In the genomic region with DNA sequence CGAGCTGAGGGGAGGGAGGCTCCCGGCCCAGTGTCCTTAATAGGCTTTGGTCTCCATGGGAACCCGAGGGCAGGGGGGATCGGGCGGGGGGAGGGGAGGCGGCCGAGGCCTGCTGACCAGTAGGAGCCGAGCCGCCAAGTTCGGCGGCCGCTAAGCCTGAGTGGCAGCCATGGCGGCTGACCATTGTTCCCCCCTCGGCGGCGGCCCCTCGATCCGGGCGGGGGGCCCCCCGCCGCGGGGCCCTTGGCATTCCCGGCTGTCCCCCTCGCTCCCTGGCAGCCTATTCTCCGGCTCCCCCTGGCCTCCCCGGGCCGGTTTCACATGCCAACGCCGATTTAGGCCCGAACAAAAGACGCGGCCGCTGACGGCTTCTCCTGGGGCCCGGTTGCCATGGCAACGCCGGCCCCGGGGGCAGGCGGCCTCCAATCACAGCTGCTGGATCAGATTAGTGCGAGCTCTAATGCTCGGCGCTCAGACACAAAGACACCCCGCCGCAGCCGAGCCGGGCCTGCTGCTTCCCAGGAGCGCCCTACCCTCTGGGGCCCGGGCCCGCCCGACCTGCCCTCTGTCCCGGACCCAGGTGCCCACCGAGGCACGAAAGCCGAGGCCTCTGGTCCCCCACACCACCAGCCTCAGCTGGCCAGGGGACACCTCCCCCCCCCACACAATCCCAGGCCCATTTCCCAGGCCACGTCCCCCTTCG, we compare ENCODE assay signal across 10 cellular contexts. TPM values are rescaled to one million over a fixed set of nuclear protein-coding genes. Genes with fewer than 3 reads are reported as not detected.
DNase-seq lines count a peak whose midpoint lies in the region; TF ChIP-seq lines count a peak whose summit lies in the region.
"Had no signal": no experiment of that assay in that cellular context is flagged by ENCODE, and none has a peak within 500 bp of the region (broad histone marks: within the 10 kb centered on the region; RNA-seq: fewer than 3 reads in every experiment).

No MANE protein-coding gene starts in this region.

- H3K36me3 Mint-ChIP-seq in activated CD4-positive, alpha-beta T cell treated with anti-CD3 and anti-CD28 coated beads, Interleukin-2, amount 10 ng/mL, durations not matched to agents 24 days and 14 days (ENCODE audit: low read depth), result no peaks in the 10 kb centered on the region

- H3K27ac ChIP-seq in muscle layer of duodenum (ENCODE audit: low read length) (no peak overlapping the region), vagina (no peak overlapping the region)
- H3K27ac ChIP-seq: A549, SJSA1 had no signal

- peaks cover 68% of the 10 kb centered on the region for H3K27me3 Mint-ChIP-seq in activated CD4-positive, alpha-beta T cell treated with anti-CD3 and anti-CD28 coated beads, Interleukin-2, amount 10 ng/mL, durations not matched to agents 24 days and 14 days

- no peaks in the 10 kb centered on the region for H3K9me3 Mint-ChIP-seq in activated CD4-positive, alpha-beta T cell treated with anti-CD3 and anti-CD28 coated beads, Interleukin-2, amount 10 ng/mL, durations not matched to agents 24 days and 14 days

- DNase-seq in activated CD4-positive, alpha-beta T cell treated with anti-CD3 and anti-CD28 coated beads for 48 hours, result peak; percentile 32
- DNase-seq in activated CD4-positive, alpha-beta T cell treated with anti-CD3 and anti-CD28 coated beads, Interleukin-2, amount 10 ng/mL, durations not matched to agents 24 days and 14 days, result no peak
- DNase-seq in NT2/D1 (ENCODE audit: low read depth, low spot score) (peak; percentile 96), erythroblast (lab: John Stamatoyannopoulos, UW) (peak; percentile 31 to 46), vagina (ENCODE audit: extremely low spot score in 2 of 2) (no peak), glomerular visceral epithelial cell (ENCODE audit: extremely low spot score) (no peak), NK-92 (lab: John Stamatoyannopoulos, UW; ENCODE audit: unreplicated experiment) (no peak)

- H3K9me3 ChIP-seq in NT2/D1 (ENCODE audit: insufficient read depth, low read length) (no peaks in the 10 kb centered on the region), muscle layer of duodenum (ENCODE audit: control insufficient read depth in 1 of 2, low read length in 2 of 2) (no peaks in the 10 kb centered on the region), vagina (no peaks in the 10 kb centered on the region)
- H3K9me3 ChIP-seq: A549, SJSA1 had no signal

- peaks cover under 1% of the 10 kb centered on the region for H3K4me1 Mint-ChIP-seq in activated CD4-positive, alpha-beta T cell treated with anti-CD3 and anti-CD28 coated beads, Interleukin-2, amount 10 ng/mL, durations not matched to agents 24 days and 14 days

- H3K27ac Mint-ChIP-seq in activated CD4-positive, alpha-beta T cell treated with anti-CD3 and anti-CD28 coated beads, Interleukin-2, amount 10 ng/mL, durations not matched to agents 24 days and 14 days, result no peak overlapping the region

- H3K36me3 ChIP-seq in NT2/D1 (ENCODE audit: insufficient read depth, insufficient read length, low read length) (peaks cover 69% of the 10 kb centered on the region), muscle layer of duodenum (ENCODE audit: control insufficient read depth in 1 of 2, insufficient read depth in 2 of 2, low read length in 2 of 2) (peaks cover 0 to 3% of the 10 kb centered on the region in 2 donors), vagina (no peaks in the 10 kb centered on the region)
- H3K36me3 ChIP-seq: SJSA1 had no signal

- intact Hi-C loops in activated CD4-positive, alpha-beta T cell treated with anti-CD3 and anti-CD28 coated beads, Interleukin-2, amount 10 ng/mL, durations not matched to agents 24 days and 14 days (cut with micrococcal nuclease), result loop anchor here (5.0 kb wide), 1 partner anchor 34 kb away; the partner anchor contains the start of gene PLA2G1B
- intact Hi-C loops in vagina (cut with DNase I), result no loop called here

- H3K27me3 ChIP-seq in NT2/D1 (ENCODE audit: insufficient read depth, insufficient read length) (no peaks in the 10 kb centered on the region), muscle layer of duodenum (ENCODE audit: low read depth, low read length) (peaks cover 10% of the 10 kb centered on the region), vagina (no peaks in the 10 kb centered on the region)

- H3K4me3 ChIP-seq in NT2/D1 (ENCODE audit: insufficient read length, low read depth) (no peak overlapping the region), muscle layer of duodenum (ENCODE audit: low read depth in 1 of 2, low read length in 2 of 2) (peak overlapping the region; percentile 7 to 38), vagina (peak overlapping the region; percentile 38 to 42)
- H3K4me3 ChIP-seq: A549, SJSA1 had no signal

- TF ChIP-seq POLR2A in erythroblast (IDR thresholded peaks at IDR 0.05; ENCODE audit: low read length) (no peak), vagina (IDR thresholded peaks at IDR 0.05) (no peak)

- peak overlapping the region; percentile 65 for H3K9ac ChIP-seq in NT2/D1 (ENCODE audit: insufficient read length, low read depth)

- no peak for TF ChIP-seq CTCF in vagina (IDR thresholded peaks at IDR 0.05)

- peaks cover 45% of the 10 kb centered on the region for H3K4me1 ChIP-seq in NT2/D1 (ENCODE audit: insufficient read depth, insufficient read length)
- H3K4me1 ChIP-seq in muscle layer of duodenum (ENCODE audit: control insufficient read depth in 1 of 2, insufficient read depth in 2 of 2, low read length in 2 of 2), result peaks cover 4 to 15% of the 10 kb centered on the region in 2 donors
- peaks cover 11% of the 10 kb centered on the region for H3K4me1 ChIP-seq in vagina
- H3K4me1 ChIP-seq: A549 had no signal

- no peak overlapping the region for H3K4me3 Mint-ChIP-seq in activated CD4-positive, alpha-beta T cell treated with anti-CD3 and anti-CD28 coated beads, Interleukin-2, amount 10 ng/mL, durations not matched to agents 24 days and 14 days

RNA-seq across cellular contexts. Expression of gene MSI1, which starts 7.3 kb away (rescaled TPM):
- total RNA-seq in activated CD4-positive, alpha-beta T cell treated with anti-CD3 and anti-CD28 coated beads, Interleukin-2, amount 10 ng/mL, durations not matched to agents 24 days and 14 days, result 0.33 and 0.79 TPM in 2 replicates
- total RNA-seq in vagina, result 3.7 TPM
- total RNA-seq: SJSA1 had no signal

RNA-seq across cellular contexts. Expression of gene PLA2G1B, which starts 34.1 kb away (rescaled TPM):
- not detected in 2 replicates for total RNA-seq in activated CD4-positive, alpha-beta T cell treated with anti-CD3 and anti-CD28 coated beads, Interleukin-2, amount 10 ng/mL, durations not matched to agents 24 days and 14 days
- not detected for total RNA-seq in vagina
- total RNA-seq: SJSA1 had no signal

RNA-seq across cellular contexts. Expression of gene SIRT4, which starts 59.5 kb away (rescaled TPM):
- total RNA-seq in activated CD4-positive, alpha-beta T cell treated with anti-CD3 and anti-CD28 coated beads, Interleukin-2, amount 10 ng/mL, durations not matched to agents 24 days and 14 days, result 1.1 and 2.5 TPM in 2 replicates
- not detected for total RNA-seq in vagina

Comparison
In these comparisons a context has a peak if more than half of its experiments do, and no peak if none do; other contexts are left out.
1. DNase-seq: peak in activated CD4-positive, alpha-beta T cell treated with anti-CD3 and anti-CD28 coated beads for 48 hours (single experiment), NT2/D1 (single experiment) and erythroblast (2 of 2); none in activated CD4-positive, alpha-beta T cell treated with anti-CD3 and anti-CD28 coated beads, Interleukin-2, amount 10 ng/mL, durations not matched to agents 24 days and 14 days (single experiment), vagina (0 of 2), glomerular visceral epithelial cell (single experiment) and NK-92 (single experiment).